8 cellular contexts compared by ENCODE assay signal in the genomic region with DNA sequence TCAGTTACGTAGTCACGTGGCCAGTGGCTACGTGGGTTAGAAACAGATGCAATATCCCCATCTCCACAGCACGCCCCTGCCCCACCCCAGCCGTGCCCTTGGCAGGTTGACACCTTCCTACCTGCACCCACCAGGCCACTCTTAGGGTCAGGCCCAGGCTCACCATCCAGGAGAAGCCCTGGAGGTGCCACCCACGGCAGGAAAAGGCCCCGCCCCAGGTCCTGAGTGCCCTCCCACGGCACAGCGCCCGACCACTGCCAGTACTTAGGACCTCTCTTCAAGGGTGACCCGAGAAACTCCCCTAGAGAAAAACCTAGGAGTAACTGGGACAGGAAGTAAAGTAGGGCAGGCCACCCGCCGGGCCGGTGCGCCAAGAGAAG. TPM values are rescaled to one million over a fixed set of nuclear protein-coding genes. Genes with fewer than 3 reads are reported as not detected.
DNase-seq lines count a peak whose midpoint lies in the region; ATAC-seq, FAIRE-seq and TF ChIP-seq lines count a peak whose summit lies in the region.

No MANE protein-coding gene starts in this region.

- no peak for FAIRE-seq in GM12878 (lab: Jason Lieb, UNC)

- BruUV-seq in GM12878 (replicated peaks; lab: Mats Ljungman, UMichigan) = no TSS peak

- intact Hi-C loops in GM12878 (cut with micrococcal nuclease; ENCODE audit: unreplicated experiment) = no loop called here

- POLR2A ChIA-PET in AG04450 (lab: Yijun Ruan, JAX) (no interaction called here), GM12878 (lab: Charles Lee) (interaction anchor here (1.2 kb wide), 1 partner anchor 15 kb away, joined by 5 read pairs; no protein-coding TSS in a partner anchor)

- in situ Hi-C loops in GM12878 (cut with MboI) (no loop called here), GM13976 (cut with MboI; ENCODE audit: low sequenced_read_pairs, unreplicated experiment) (no loop called here)

- H3K4me1 ChIP-seq in GM12878 (ENCODE audit: control insufficient read depth, insufficient read depth, low read length) (peaks cover 10% of the 10 kb centered on the region), mucosa of rectum (ENCODE audit: control insufficient read depth in 2 of 2, insufficient read depth in 2 of 2, low read length in 2 of 2) (peaks cover 16% of the 10 kb centered on the region in 2 donors)

- peaks cover 5% of the 10 kb centered on the region for H4K20me1 ChIP-seq in GM12878 (ENCODE audit: control insufficient read depth, insufficient read depth)

- SMC1A ChIA-PET in GM12878 (lab: Charles Lee; ENCODE audit: uncharacterized antibody, unreplicated experiment) = no interaction called here

- 2% methylated on average over 15 of the region's 15 CpGs for WGBS in GM12878 (ENCODE audit: insufficient coverage, insufficient replicate concordance, low lambda C conversion rate, missing lambda C conversion rate)

- ATAC-seq in HG02938 (IDR thresholded peaks at IDR 0.05; ENCODE audit: unreplicated experiment) (peak; percentile 0), GM12878 (peak; percentile 1)

- H3K79me2 ChIP-seq in GM12878 (ENCODE audit: control insufficient read depth, insufficient read depth, low read length) = peaks cover 21% of the 10 kb centered on the region

- H3K27ac ChIP-seq in AG04450 (ENCODE audit: low read depth, low read length) (no peak overlapping the region), GM12878 (ENCODE audit: control insufficient read depth, insufficient read depth) (no peak overlapping the region; the same call in 1 of the 2 replicates), mucosa of rectum (ENCODE audit: low read depth in 2 of 2, low read length in 2 of 2) (peak overlapping the region; percentile 94 to 96)

- CTCF ChIA-PET in AG04450 (lab: Charles Lee) = no interaction called here
- CTCF ChIA-PET in GM12878 (lab: Yijun Ruan, JAX) = interaction anchor here (0.8 to 1.0 kb wide), 2 partner anchors 17 to 102 kb away, joined by 3 to 5 read pairs; no protein-coding TSS in a partner anchor

- H3K9me3 ChIP-seq in AG04450 (ENCODE audit: control insufficient read depth, insufficient read depth, low read length) (no peaks in the 10 kb centered on the region; the same call in 1 of the 2 replicates), GM12878 (replicated peaks; ENCODE audit: control insufficient read depth, insufficient read depth, low read length) (no peaks in the 10 kb centered on the region), mucosa of rectum (ENCODE audit: control insufficient read depth in 2 of 2, low read length in 2 of 2) (no peaks in the 10 kb centered on the region)

- RAD21 ChIA-PET in GM12878 (lab: Charles Lee; ENCODE audit: unreplicated experiment) = interaction anchor here (0.6 to 1.2 kb wide), 6 partner anchors 10 to 103 kb away, joined by 3 to 4 read pairs (median 3); no protein-coding TSS in a partner anchor

- no peak for TF ChIP-seq EP300 in GM12878 (IDR thresholded peaks at IDR 0.05; ENCODE audit: borderline replicate concordance in 1 of 2, control insufficient read depth in 1 of 2, low read depth in 2 of 2, low read length in 2 of 2)

- no peak overlapping the region for H2AFZ ChIP-seq in GM12878 (ENCODE audit: control insufficient read depth, low read depth, low read length)

- H3K36me3 ChIP-seq in GM12878 (ENCODE audit: control insufficient read depth in 2 of 2, insufficient read depth in 2 of 2, low read length in 1 of 2) = peaks cover 2 to 38% of the 10 kb centered on the region in 2 experiments; a peak in 3 of 4 replicates
- peaks cover 40 to 50% of the 10 kb centered on the region in 2 donors for H3K36me3 ChIP-seq in mucosa of rectum (ENCODE audit: control insufficient read depth in 2 of 2, insufficient read depth in 2 of 2, low read length in 2 of 2)

- H3K27me3 ChIP-seq in AG04450 (ENCODE audit: control insufficient read depth, insufficient read depth, low read length) (no peaks in the 10 kb centered on the region), GM12878 (replicated peaks in 1 of 2; ENCODE audit: control insufficient read depth in 2 of 2, insufficient read depth in 2 of 2, low read length in 1 of 2) (no peaks in the 10 kb centered on the region), mucosa of rectum (ENCODE audit: control insufficient read depth in 2 of 2, insufficient read depth in 2 of 2, low read length in 2 of 2) (no peaks in the 10 kb centered on the region)

- peak overlapping the region; percentile 66 for H3K4me2 ChIP-seq in GM12878 (ENCODE audit: control insufficient read depth, insufficient read depth)

- TF ChIP-seq RAD21 in GM12878 (IDR thresholded peaks at IDR 0.05; ENCODE audit: insufficient read depth, low read depth, low read length) = no peak

- TF ChIP-seq CTCF in AG04450 (IDR thresholded peaks at IDR 0.05; ENCODE audit: low read depth, low read length) (no peak), GM12878 (IDR thresholded peaks at IDR 0.05 in 2 of 3, conservative IDR thresholded peaks at IDR 0.05 in 1 of 3; ENCODE audit: control insufficient read depth in 2 of 3, extremely low read depth in 1 of 3, insufficient read depth in 1 of 3, low read depth in 3 of 3, low read length in 3 of 3) (no peak), GM13976 (IDR thresholded peaks at IDR 0.05; ENCODE audit: borderline replicate concordance, control extremely low read depth, extremely low read depth, insufficient read depth, missing control alignments) (no peak)

- TF ChIP-seq POLR2A in GM12878 (IDR thresholded peaks at IDR 0.05; ENCODE audit: low read depth, low read length) = no peak

- H3K9ac ChIP-seq in GM12878 (ENCODE audit: control insufficient read depth, insufficient read depth, low read length) (peak overlapping the region; percentile 40; the same call in 1 of the 2 replicates), mucosa of rectum (ENCODE audit: low read depth in 1 of 2, low read length in 2 of 2) (peak overlapping the region in 1 of 2 donors; percentile 63)

- DNase-seq in AG04450 (ENCODE audit: low read depth, low spot score) (no peak), GM12878 (ENCODE audit: low read depth, low spot score) (no peak), hippocampal formation (lab: John Stamatoyannopoulos, UW) (no peak), GM13976 (ENCODE audit: low spot score) (no peak), activated gamma-delta T cell (lab: John Stamatoyannopoulos, UW) (no peak), ecto neural progenitor cell (ENCODE audit: low spot score) (no peak)

- H3K4me3 ChIP-seq in AG04450 (ENCODE audit: low read depth, low read length) = peak overlapping the region; percentile 84
- peak overlapping the region; percentile 87 for H3K4me3 ChIP-seq in GM12878
- H3K4me3 ChIP-seq in mucosa of rectum (ENCODE audit: low read length in 2 of 2) = peak overlapping the region; percentile 81 to 84

RNA-seq across cellular contexts. Expression of a gene that starts 1.5 kb away (rescaled TPM):
- 3.6 and 4.4 TPM in 2 replicates for polyA plus RNA-seq in AG04450 (2011; rRNA removed)
- polyA minus RNA-seq in AG04450 (2011; rRNA and poly(A)+ RNA removed) = 0.51 and 0.70 TPM in 2 replicates
- total RNA-seq in GM12878 (2013; cell fraction: nucleolus; rRNA removed) = 5.5 and 6.0 TPM in 2 replicates
- 14.0 and 14.6 TPM in 2 replicates for total RNA-seq in GM12878 (2014; rRNA removed)
- total RNA-seq in GM12878 (2014; rRNA removed; fragmentation: Illumina TruSeq; extraction: Trizol) = 5.9 and 6.7 TPM in 2 replicates
- 20.8 and 21.5 TPM in 2 replicates for total RNA-seq in GM12878 (2021)
- polyA plus RNA-seq in GM12878 (2011; ENCODE audit: low read depth) = 5.1 TPM
- polyA plus RNA-seq in GM12878 (2011; rRNA removed) = 3.1 and 6.6 TPM in 2 replicates
- polyA plus RNA-seq in GM12878 (2011; cell fraction: cytosol; rRNA removed) = 10.1 and 14.3 TPM in 2 replicates
- 23.8 and 28.1 TPM in 2 replicates for polyA plus RNA-seq in GM12878 (2011; cell fraction: nucleus; rRNA removed)
- polyA plus RNA-seq in GM12878 (2012) = 13.2 and 16.0 TPM in 2 replicates
- 1.6 and 5.5 TPM in 2 replicates for polyA plus RNA-seq in GM12878 (2014; fragmentation: Illumina TruSeq; extraction: Trizol)
- 1 to 10 TPM; 2.5 to 4.8 TPM for polyA plus RNA-seq in GM12878 (2014; fragmentation: Nextera tagmentation; extraction: Ambion mirVana)
- 18.8 and 19.5 TPM in 2 replicates for polyA plus RNA-seq in GM12878 (2014; rRNA removed)
- polyA plus RNA-seq in GM12878 (2016; fragmentation: Nextera tagmentation; extraction: Ambion mirVana) = 10 to 100 TPM; 26.7 to 27.0 TPM
- polyA minus RNA-seq in GM12878 (2011; rRNA and poly(A)+ RNA removed) = 1.2 and 2.7 TPM in 2 replicates
- 1.8 and 2.7 TPM in 2 replicates for polyA minus RNA-seq in GM12878 (2011; cell fraction: cytosol; rRNA and poly(A)+ RNA removed)
- polyA minus RNA-seq in GM12878 (2011; cell fraction: nucleus; rRNA and poly(A)+ RNA removed) = 3.5 and 4.8 TPM in 2 replicates

RNA-seq across cellular contexts. Expression of a gene that starts 7.5 kb away (rescaled TPM):
- polyA plus RNA-seq in AG04450 (2011; rRNA removed) (33.4 and 52.9 TPM in 2 replicates), GM12878 (2011; rRNA removed) (17.0 and 39.3 TPM in 2 replicates), GM12878 (2014; fragmentation: Illumina TruSeq; extraction: Trizol) (8.8 and 42.1 TPM in 2 replicates), GM12878 (2014; fragmentation: Nextera tagmentation; extraction: Ambion mirVana) (10 to 100 TPM; 15.1 to 56.7 TPM), GM12878 (2014; rRNA removed) (91.0 and 96.3 TPM in 2 replicates), GM12878 (2016; fragmentation: Nextera tagmentation; extraction: Ambion mirVana) (100 to 1,000 TPM; 129 to 143 TPM)
- polyA minus RNA-seq in AG04450 (2011; rRNA and poly(A)+ RNA removed) = 11.7 and 13.5 TPM in 2 replicates
- 43.8 and 45.7 TPM in 2 replicates for total RNA-seq in GM12878 (2013; cell fraction: nucleolus; rRNA removed)
- total RNA-seq in GM12878 (2014; rRNA removed) (81.9 and 93.4 TPM in 2 replicates), GM12878 (2014; rRNA removed; fragmentation: Illumina TruSeq; extraction: Trizol) (25.5 and 35.1 TPM in 2 replicates), GM12878 (2021) (47.6 and 54.9 TPM in 2 replicates)
- 30.7 TPM for polyA plus RNA-seq in GM12878 (2011; ENCODE audit: low read depth)
- 66.7 and 115 TPM in 2 replicates for polyA plus RNA-seq in GM12878 (2011; cell fraction: cytosol; rRNA removed)
- 172 and 194 TPM in 2 replicates for polyA plus RNA-seq in GM12878 (2011; cell fraction: nucleus; rRNA removed)
- polyA plus RNA-seq in GM12878 (2012) = 45.5 and 64.1 TPM in 2 replicates
- 24.7 and 44.2 TPM in 2 replicates for polyA minus RNA-seq in GM12878 (2011; rRNA and poly(A)+ RNA removed)
- 16.6 and 20.5 TPM in 2 replicates for polyA minus RNA-seq in GM12878 (2011; cell fraction: cytosol; rRNA and poly(A)+ RNA removed)
- polyA minus RNA-seq in GM12878 (2011; cell fraction: nucleus; rRNA and poly(A)+ RNA removed) = 31.3 and 40.2 TPM in 2 replicates

RNA-seq across cellular contexts. Expression of a gene that starts 19.1 kb away (rescaled TPM):
- polyA plus RNA-seq in AG04450 (2011; rRNA removed) = 445 and 528 TPM in 2 replicates
- polyA minus RNA-seq in AG04450 (2011; rRNA and poly(A)+ RNA removed) = 703 and 979 TPM in 2 replicates
- 46.2 and 52.9 TPM in 2 replicates for total RNA-seq in GM12878 (2013; cell fraction: nucleolus; rRNA removed)
- total RNA-seq in GM12878 (2014; rRNA removed) = 226 and 267 TPM in 2 replicates
- 113 and 131 TPM in 2 replicates for total RNA-seq in GM12878 (2014; rRNA removed; fragmentation: Illumina TruSeq; extraction: Trizol)
- total RNA-seq in GM12878 (2021) = 296 and 300 TPM in 2 replicates
- polyA plus RNA-seq in GM12878 (2011; ENCODE audit: low read depth) = 141 TPM
- 178 and 316 TPM in 2 replicates for polyA plus RNA-seq in GM12878 (2011; rRNA removed)
- 534 and 696 TPM in 2 replicates for polyA plus RNA-seq in GM12878 (2011; cell fraction: cytosol; rRNA removed)
- polyA plus RNA-seq in GM12878 (2011; cell fraction: nucleus; rRNA removed) = 285 and 308 TPM in 2 replicates
- polyA plus RNA-seq in GM12878 (2012) = 283 and 294 TPM in 2 replicates
- 97.0 and 247 TPM in 2 replicates for polyA plus RNA-seq in GM12878 (2014; fragmentation: Illumina TruSeq; extraction: Trizol)
- 10 to 100 TPM; 48.4 to 97.3 TPM for polyA plus RNA-seq in GM12878 (2014; fragmentation: Nextera tagmentation; extraction: Ambion mirVana)
- 352 and 369 TPM in 2 replicates for polyA plus RNA-seq in GM12878 (2014; rRNA removed)
- 100 to 1,000 TPM; 481 to 508 TPM for polyA plus RNA-seq in GM12878 (2016; fragmentation: Nextera tagmentation; extraction: Ambion mirVana)
- 403 and 507 TPM in 2 replicates for polyA minus RNA-seq in GM12878 (2011; rRNA and poly(A)+ RNA removed)
- 202 and 205 TPM in 2 replicates for polyA minus RNA-seq in GM12878 (2011; cell fraction: cytosol; rRNA and poly(A)+ RNA removed)
- polyA minus RNA-seq in GM12878 (2011; cell fraction: nucleus; rRNA and poly(A)+ RNA removed) = 64.4 and 99.1 TPM in 2 replicates

RNA-seq across cellular contexts. Expression of a gene that starts 38.5 kb away (rescaled TPM):
- polyA plus RNA-seq in AG04450 (2011; rRNA removed) = 177 and 230 TPM in 2 replicates
- polyA minus RNA-seq in AG04450 (2011; rRNA and poly(A)+ RNA removed) = 59.6 and 84.3 TPM in 2 replicates
- total RNA-seq in GM12878 (2013; cell fraction: nucleolus; rRNA removed) = 142 and 146 TPM in 2 replicates
- total RNA-seq in GM12878 (2014; rRNA removed) = 214 and 235 TPM in 2 replicates
- total RNA-seq in GM12878 (2014; rRNA removed; fragmentation: Illumina TruSeq; extraction: Trizol) = 82.0 and 98.3 TPM in 2 replicates
- 183 and 195 TPM in 2 replicates for total RNA-seq in GM12878 (2021)
- polyA plus RNA-seq in GM12878 (2011; ENCODE audit: low read depth) = 101 TPM
- 107 and 224 TPM in 2 replicates for polyA plus RNA-seq in GM12878 (2011; rRNA removed)
- polyA plus RNA-seq in GM12878 (2011; cell fraction: cytosol; rRNA removed) = 381 and 606 TPM in 2 replicates
- 634 and 756 TPM in 2 replicates for polyA plus RNA-seq in GM12878 (2011; cell fraction: nucleus; rRNA removed)
- polyA plus RNA-seq in GM12878 (2012) = 190 and 243 TPM in 2 replicates
- polyA plus RNA-seq in GM12878 (2014; fragmentation: Illumina TruSeq; extraction: Trizol) = 4.2 and 28.9 TPM in 2 replicates
- 10 to 100 TPM in 1 of 2 experiments, 1 to 10 TPM in 1; 6.3 to 39.2 TPM for polyA plus RNA-seq in GM12878 (2014; fragmentation: Nextera tagmentation; extraction: Ambion mirVana)
- polyA plus RNA-seq in GM12878 (2014; rRNA removed) = 227 and 264 TPM in 2 replicates
- 100 to 1,000 TPM; 349 to 357 TPM for polyA plus RNA-seq in GM12878 (2016; fragmentation: Nextera tagmentation; extraction: Ambion mirVana)
- 103 and 217 TPM in 2 replicates for polyA minus RNA-seq in GM12878 (2011; rRNA and poly(A)+ RNA removed)
- 59.5 and 69.8 TPM in 2 replicates for polyA minus RNA-seq in GM12878 (2011; cell fraction: cytosol; rRNA and poly(A)+ RNA removed)
- 116 and 141 TPM in 2 replicates for polyA minus RNA-seq in GM12878 (2011; cell fraction: nucleus; rRNA and poly(A)+ RNA removed)

RNA-seq across cellular contexts. Expression of a gene that starts 48.1 kb away (rescaled TPM):
- polyA plus RNA-seq in AG04450 (2011; rRNA removed) = 1.2 and 1.8 TPM in 2 replicates
- 0.69 and 0.91 TPM in 2 replicates for polyA minus RNA-seq in AG04450 (2011; rRNA and poly(A)+ RNA removed)
- total RNA-seq in GM12878 (2013; cell fraction: nucleolus; rRNA removed) = 0.27 and 0.65 TPM in 2 replicates
- 0.06 and 0.11 TPM in 2 replicates for total RNA-seq in GM12878 (2014; rRNA removed)
- total RNA-seq in GM12878 (2014; rRNA removed; fragmentation: Illumina TruSeq; extraction: Trizol) = 0.09 TPM in 2 replicates
- 0.44 TPM in 1 of 2 replicates, not detected in the other for total RNA-seq in GM12878 (2021)
- polyA plus RNA-seq in GM12878 (2011; ENCODE audit: low read depth) = not detected
- 0.03 and 0.04 TPM in 2 replicates for polyA plus RNA-seq in GM12878 (2011; rRNA removed)
- 0.06 and 0.07 TPM in 2 replicates for polyA plus RNA-seq in GM12878 (2011; cell fraction: cytosol; rRNA removed)
- polyA plus RNA-seq in GM12878 (2011; cell fraction: nucleus; rRNA removed) = 0.24 and 0.51 TPM in 2 replicates
- 0.15 and 0.22 TPM in 2 replicates for polyA plus RNA-seq in GM12878 (2012)
- 0.04 TPM in 1 of 2 replicates, not detected in the other for polyA plus RNA-seq in GM12878 (2014; fragmentation: Illumina TruSeq; extraction: Trizol)
- polyA plus RNA-seq in GM12878 (2014; fragmentation: Nextera tagmentation; extraction: Ambion mirVana) = not detected
- 0.26 and 0.32 TPM in 2 replicates for polyA plus RNA-seq in GM12878 (2014; rRNA removed)
- not detected for polyA plus RNA-seq in GM12878 (2016; fragmentation: Nextera tagmentation; extraction: Ambion mirVana)
- 0.21 TPM in 1 of 2 replicates, not detected in the other for polyA minus RNA-seq in GM12878 (2011; rRNA and poly(A)+ RNA removed)
- polyA minus RNA-seq in GM12878 (2011; cell fraction: cytosol; rRNA and poly(A)+ RNA removed) = not detected in 2 replicates
- polyA minus RNA-seq in GM12878 (2011; cell fraction: nucleus; rRNA and poly(A)+ RNA removed) = 0.24 and 0.96 TPM in 2 replicates

Comparison
In these comparisons a context has a peak if more than half of its experiments do, and no peak if none do; other contexts are left out.
1. H3K27ac ChIP-seq: peak in mucosa of rectum (2 of 2); none in AG04450 (single experiment) and GM12878 (single experiment).
2. Peak in every context shown above with its lines, with median percentiles within 50 percentile points of each other: H3K4me3 ChIP-seq.